ENCODE assay signal across 2 cellular contexts in the genomic region with DNA sequence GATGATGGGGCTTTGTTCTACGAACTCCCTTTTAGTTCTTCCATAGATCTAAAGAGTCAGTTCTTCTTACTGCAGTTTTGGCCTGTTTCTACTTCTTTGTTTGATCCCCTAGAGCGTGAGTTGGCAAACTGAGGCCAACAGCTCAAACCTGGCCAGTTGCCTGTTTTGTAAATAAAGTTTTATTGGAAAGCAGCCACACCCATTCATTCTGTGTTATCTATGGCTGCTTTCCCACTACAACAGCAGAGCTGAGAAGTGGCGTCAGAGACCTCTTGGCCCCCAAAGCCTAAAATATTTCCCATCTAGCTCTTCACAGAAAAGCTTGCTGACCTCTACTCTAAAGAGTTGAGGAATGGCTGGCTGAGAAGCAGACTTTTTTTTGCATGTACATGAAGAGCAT.
A peak's percentile ranks its signal among the peaks of the same experiment; 100 is the strongest.
TF ChIP-seq lines count a peak whose summit lies in the region.

No MANE protein-coding gene starts in this region.

TF ChIP-seq in HEK293, 187 proteins besides CTCF, POLR2A, EP300 and RAD21 (continued from another document):
- TF ChIP-seq KLF7 (tag by site-specific recombination; IDR thresholded peaks at IDR 0.05; ENCODE audit: borderline replicate concordance) (peak; percentile 83), ZNF76 (tag by site-specific recombination; IDR thresholded peaks at IDR 0.05; ENCODE audit: borderline replicate concordance, low read depth) (no peak), ZNF785 (tag by site-specific recombination; IDR thresholded peaks at IDR 0.05) (no peak), ZNF221 (tag by site-specific recombination; IDR thresholded peaks at IDR 0.05; ENCODE audit: borderline replicate concordance) (no peak), MEIS1 (CRISPR knock-in tag; IDR thresholded peaks at IDR 0.05; ENCODE audit: borderline replicate concordance) (no peak), ZNF561 (tag by site-specific recombination; IDR thresholded peaks at IDR 0.05; ENCODE audit: borderline replicate concordance) (peak; percentile 50; the same call in 1 of the 2 replicates), ZNF114 (tag by site-specific recombination; IDR thresholded peaks at IDR 0.05) (no peak)

TF ChIP-seq in K562, 482 proteins besides CTCF, POLR2A, EP300 and RAD21:
- TF ChIP-seq, protein P1, sequence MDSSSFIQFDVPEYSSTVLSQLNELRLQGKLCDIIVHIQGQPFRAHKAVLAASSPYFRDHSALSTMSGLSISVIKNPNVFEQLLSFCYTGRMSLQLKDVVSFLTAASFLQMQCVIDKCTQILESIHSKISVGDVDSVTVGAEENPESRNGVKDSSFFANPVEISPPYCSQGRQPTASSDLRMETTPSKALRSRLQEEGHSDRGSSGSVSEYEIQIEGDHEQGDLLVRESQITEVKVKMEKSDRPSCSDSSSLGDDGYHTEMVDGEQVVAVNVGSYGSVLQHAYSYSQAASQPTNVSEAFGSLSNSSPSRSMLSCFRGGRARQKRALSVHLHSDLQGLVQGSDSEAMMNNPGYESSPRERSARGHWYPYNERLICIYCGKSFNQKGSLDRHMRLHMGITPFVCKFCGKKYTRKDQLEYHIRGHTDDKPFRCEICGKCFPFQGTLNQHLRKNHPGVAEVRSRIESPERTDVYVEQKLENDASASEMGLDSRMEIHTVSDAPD (CRISPR knock-in tag; IDR thresholded peaks at IDR 0.05) = no peak
- TF ChIP-seq, protein P2, sequence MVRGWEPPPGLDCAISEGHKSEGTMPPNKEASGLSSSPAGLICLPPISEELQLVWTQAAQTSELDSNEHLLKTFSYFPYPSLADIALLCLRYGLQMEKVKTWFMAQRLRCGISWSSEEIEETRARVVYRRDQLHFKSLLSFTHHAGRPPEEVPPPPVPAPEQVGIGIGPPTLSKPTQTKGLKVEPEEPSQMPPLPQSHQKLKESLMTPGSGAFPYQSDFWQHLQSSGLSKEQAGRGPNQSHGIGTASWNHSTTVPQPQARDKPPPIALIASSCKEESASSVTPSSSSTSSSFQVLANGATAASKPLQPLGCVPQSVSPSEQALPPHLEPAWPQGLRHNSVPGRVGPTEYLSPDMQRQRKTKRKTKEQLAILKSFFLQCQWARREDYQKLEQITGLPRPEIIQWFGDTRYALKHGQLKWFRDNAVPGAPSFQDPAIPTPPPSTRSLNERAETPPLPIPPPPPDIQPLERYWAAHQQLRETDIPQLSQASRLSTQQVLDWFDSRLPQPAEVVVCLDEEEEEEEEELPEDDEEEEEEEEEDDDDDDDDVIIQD (CRISPR knock-in tag; IDR thresholded peaks at IDR 0.05) = no peak
- TF ChIP-seq ZBTB40 (IDR thresholded peaks at IDR 0.05) (peak; percentile 91), ZBTB40 (CRISPR knock-in tag; IDR thresholded peaks at IDR 0.05) (peak; percentile 61), NFIC (IDR thresholded peaks at IDR 0.05) (peak; percentile 23; the same call in 1 of the 2 replicates), RB1 (IDR thresholded peaks at IDR 0.05; ENCODE audit: low read depth) (no peak), FOXP4 (CRISPR knock-in tag; IDR thresholded peaks at IDR 0.05; ENCODE audit: borderline replicate concordance) (no peak), TEAD2 (tag; IDR thresholded peaks at IDR 0.05) (no peak)
